Comparison of ENCODE assay signal across 18 cellular contexts in the genomic region with DNA sequence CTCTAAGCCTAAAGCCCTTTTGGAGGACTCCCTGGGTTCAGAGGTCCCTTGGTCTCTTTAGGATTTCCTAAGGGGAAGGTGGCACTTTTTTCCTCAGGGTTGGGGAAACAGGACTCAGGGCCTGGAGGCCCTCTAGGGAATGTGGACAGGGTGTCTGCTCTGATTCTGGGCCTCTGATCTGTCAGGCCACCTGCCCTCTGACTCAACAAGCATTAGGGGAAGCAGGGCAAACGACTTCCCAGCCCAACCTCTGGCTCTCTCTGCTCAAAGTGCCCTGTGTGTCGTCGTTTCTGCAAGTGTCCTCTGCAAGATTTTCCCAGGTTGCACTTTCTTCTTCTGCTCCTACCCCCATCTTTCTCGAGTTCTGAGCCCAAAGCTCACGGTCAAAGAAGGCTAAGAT.
"Had no signal": no experiment of that assay in that cellular context is flagged by ENCODE, and none has a peak within 500 bp of the region (broad histone marks: within the 10 kb centered on the region; RNA-seq: fewer than 3 reads in every experiment).

No MANE protein-coding gene starts in this region.

- H3K27me3 ChIP-seq: adrenal gland, cardiac muscle cell, colonic mucosa, esophagus muscularis mucosa, hepatocyte, testis, upper lobe of left lung had no signal

- H3K27ac ChIP-seq: adrenal gland, cardiac muscle cell, colonic mucosa, hepatocyte, left ventricle myocardium inferior, neutrophil, testis, upper lobe of left lung had no signal

- H3K9me3 ChIP-seq: adrenal gland, colonic mucosa, esophagus muscularis mucosa, left ventricle myocardium inferior, mucosa of descending colon, neutrophil, testis, upper lobe of left lung had no signal

- H3K4me3 ChIP-seq: adrenal gland, cardiac muscle cell, colonic mucosa, esophagus muscularis mucosa, hepatocyte, left ventricle myocardium inferior, mucosa of descending colon, testis, upper lobe of left lung had no signal

- ATAC-seq: activated CD8-positive, alpha-beta T cell treated with anti-CD3 and anti-CD28 coated beads for 36 hours; activated T-cell treated with anti-CD3 and anti-CD28 coated beads, Interleukin-2, amount 50 U/mL, for 4 hours; mucosa of descending colon; natural killer cell; stimulated activated naive CD8-positive, alpha-beta T cell treated with anti-CD3 and anti-CD28 coated beads, Interleukin-15, amount 100 ng/mL, for 72 hours; T-helper 17 cell had no signal

- H3K4me1 ChIP-seq: adrenal gland, colonic mucosa, testis had no signal

- DNase-seq: activated B cell treated with CpG ODN at 0.5 μM for 24 hours; activated CD4-positive, alpha-beta T cell treated with anti-CD3 and anti-CD28 coated beads for 48 hours; activated CD8-positive, alpha-beta T cell treated with anti-CD3 and anti-CD28 coated beads for 36 hours; activated effector memory CD4-positive, alpha-beta T cell treated with Interleukin-2 at 50 U/mL for 16 hours; activated T-cell treated with anti-CD3 and anti-CD28 coated beads, Interleukin-2, amount 50 U/mL, for 4 hours; colonic mucosa; left ventricle myocardium inferior; natural killer cell; stimulated activated naive CD8-positive, alpha-beta T cell treated with anti-CD3 and anti-CD28 coated beads, Interleukin-15, amount 100 ng/mL, for 72 hours; T-helper 17 cell; testis; upper lobe of left lung had no signal

- H3K36me3 ChIP-seq: adrenal gland, cardiac muscle cell, colonic mucosa, esophagus muscularis mucosa, left ventricle myocardium inferior, neutrophil, upper lobe of left lung had no signal
